Comparison of ENCODE assay signal across 10 cellular contexts in the genomic region with DNA sequence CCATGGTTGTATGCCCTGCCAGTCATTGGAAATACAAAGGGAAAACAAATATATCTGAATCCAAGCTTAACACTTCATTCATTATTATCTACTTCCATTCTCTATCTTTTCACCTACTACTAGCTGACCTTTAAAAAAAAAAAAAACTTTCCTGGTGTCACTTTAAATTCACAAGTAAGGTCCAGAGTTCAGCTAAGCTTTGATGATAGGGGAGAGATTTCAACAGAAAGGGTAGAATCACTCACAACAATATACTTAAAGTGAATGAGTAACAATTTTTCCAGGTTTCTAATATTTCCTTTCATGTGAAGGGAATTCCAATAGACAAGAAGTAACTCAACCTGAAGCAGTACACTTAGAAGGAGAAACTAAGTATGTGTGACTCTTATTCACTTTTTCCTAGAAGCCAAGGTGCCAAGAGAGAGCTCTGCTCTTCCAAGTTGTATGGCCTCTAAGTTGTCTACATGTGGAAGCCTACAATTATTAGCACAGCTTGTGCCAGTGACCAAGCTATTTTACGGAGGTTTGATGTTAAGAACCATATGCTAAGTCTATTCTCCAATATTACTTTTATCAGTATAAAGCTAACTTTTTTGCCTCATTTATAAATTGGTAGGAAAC.
"Had no signal": no experiment of that assay in that cellular context is flagged by ENCODE, and none has a peak within 500 bp of the region (broad histone marks: within the 10 kb centered on the region; RNA-seq: fewer than 3 reads in every experiment).

No MANE protein-coding gene starts in this region.

- H3K4me1 ChIP-seq: HAP-1 had no signal

- H3K9me3 Mint-ChIP-seq: HFFc6 had no signal

- DNase-seq: HFFc6, KBM-7 had no signal

- H3K4me3 ChIP-seq: GM23338, HAP-1 had no signal

- FAIRE-seq: H1, H54 had no signal

- ATAC-seq: GM23338, HCT116 had no signal

- H3K4me2 ChIP-seq: GM23338, KMS-11 had no signal

- H3K9me3 ChIP-seq: HAP-1 had no signal

- H3K4me3 Mint-ChIP-seq: GM23338, HFFc6, IgD-negative memory B cell had no signal

- H3K36me3 Mint-ChIP-seq: IgD-negative memory B cell had no signal

- H3K27ac Mint-ChIP-seq: GM23338, HFFc6, IgD-negative memory B cell had no signal

- H3K4me1 Mint-ChIP-seq: GM23338, IgD-negative memory B cell had no signal

- H3K9ac ChIP-seq: KMS-11 had no signal

- H3K36me3 ChIP-seq: HAP-1 had no signal

- H3K27me3 Mint-ChIP-seq: IgD-negative memory B cell had no signal

- H2AFZ ChIP-seq: GM23338 had no signal

- H3K27ac ChIP-seq: HL-60, KMS-11 had no signal
